In genomic region chr6:152356659-152357058, GRCh38 we compare ENCODE assay signal across 8 cellular contexts.
A peak's percentile ranks its signal among the peaks of the same experiment; 100 is the strongest.
DNase-seq lines count a peak whose midpoint lies in the region; ATAC-seq and TF ChIP-seq lines count a peak whose summit lies in the region.

No MANE protein-coding gene starts in this region.

- ATAC-seq in GM18511 (IDR thresholded peaks at IDR 0.05; ENCODE audit: unreplicated experiment): peak; percentile 79
- ATAC-seq in HG03280 (IDR thresholded peaks at IDR 0.05; ENCODE audit: unreplicated experiment): peak; percentile 75
- ATAC-seq in HG02588 (IDR thresholded peaks at IDR 0.05; ENCODE audit: unreplicated experiment): no peak

- H3K4me1 Mint-ChIP-seq in type B pancreatic cell (ENCODE audit: unreplicated experiment): no peaks in the 10 kb centered on the region

- no peak overlapping the region for H3K4me3 Mint-ChIP-seq in type B pancreatic cell

- no peaks in the 10 kb centered on the region for H3K4me1 ChIP-seq in OCI-LY7 (ENCODE audit: insufficient read depth, low read length, poor library complexity, severe bottlenecking)

- POLR2A ChIA-PET in OCI-LY7 (lab: Charles Lee): interaction anchor here (0.6 kb wide), 1 partner anchor 146 kb away, joined by 3 read pairs; no protein-coding TSS in a partner anchor

- H3K79me2 ChIP-seq in OCI-LY7 (ENCODE audit: insufficient read depth, low read depth, low read length): no peaks in the 10 kb centered on the region

- BruUV-seq in OCI-LY7 (replicated peaks; lab: Mats Ljungman, UMichigan): no TSS peak

- H3K9me3 Mint-ChIP-seq in type B pancreatic cell: no peaks in the 10 kb centered on the region

- no peaks in the 10 kb centered on the region for H3K27me3 Mint-ChIP-seq in type B pancreatic cell

- no peaks in the 10 kb centered on the region for H3K36me3 Mint-ChIP-seq in type B pancreatic cell

- intact Hi-C loops in OCI-LY7 (cut with micrococcal nuclease; ENCODE audit: unreplicated experiment): loop anchor here (5.0 to 10.0 kb wide), 3 partner anchors 149 to 682 kb away; no protein-coding TSS in a partner anchor

- no peak overlapping the region for H2AFZ ChIP-seq in OCI-LY7 (ENCODE audit: low read length)

- H3K9me2 ChIP-seq in OCI-LY7 (ENCODE audit: insufficient read depth, low read length): no peaks in the 10 kb centered on the region

- peak; percentile 48 for DNase-seq in OCI-LY7 (ENCODE audit: low spot score)
- peak; percentile 45 for DNase-seq in fibroblast of peridontal ligament (ENCODE audit: extremely low read depth)
- DNase-seq in type B pancreatic cell (ENCODE audit: extremely low spot score, unreplicated experiment): no peak
- no peak for DNase-seq in activated CD4-positive, CD25-positive, alpha-beta regulatory T cell (lab: John Stamatoyannopoulos, UW)

- no peak overlapping the region for H3K4me2 ChIP-seq in OCI-LY7 (ENCODE audit: low read length)

- no peak overlapping the region for H3K27ac Mint-ChIP-seq in type B pancreatic cell

- H4K20me1 ChIP-seq in OCI-LY7 (ENCODE audit: insufficient read depth, low read length): no peaks in the 10 kb centered on the region

- H3K4me3 ChIP-seq in OCI-LY7 (ENCODE audit: low read depth, low read length, poor library complexity, severe bottlenecking): no peak overlapping the region

- CTCF ChIA-PET in OCI-LY7 (lab: Charles Lee; ENCODE audit: unreplicated experiment): no interaction called here

- H3K9me3 ChIP-seq in OCI-LY7 (ENCODE audit: low read length): no peaks in the 10 kb centered on the region

- no peak overlapping the region for H3K27ac ChIP-seq in C4-2B
- H3K27ac ChIP-seq in OCI-LY7 (ENCODE audit: low read depth, low read length, poor library complexity, severe bottlenecking): no peak overlapping the region

- H3K36me3 ChIP-seq in OCI-LY7 (ENCODE audit: insufficient read depth, low read length): no peaks in the 10 kb centered on the region

- TF ChIP-seq CTCF in C4-2B (conservative IDR thresholded peaks at IDR 0.05): peak; percentile 50
- TF ChIP-seq CTCF in OCI-LY7 (conservative IDR thresholded peaks at IDR 0.05; ENCODE audit: low read length): peak; percentile 73
- TF ChIP-seq CTCF in type B pancreatic cell (conservative IDR thresholded peaks at IDR 0.05): peak; percentile 55

Comparison
In these comparisons a context has a peak if more than half of its experiments do, and no peak if none do; other contexts are left out.
1. DNase-seq: peak in OCI-LY7 (single experiment) and fibroblast of peridontal ligament (single experiment); none in type B pancreatic cell (single experiment) and activated CD4-positive, CD25-positive, alpha-beta regulatory T cell (0 of 4).
2. Peak in every context shown above with its lines, with median percentiles within 50 percentile points of each other: CTCF ChIP-seq.